Comparison of ENCODE assay signal across 18 cellular contexts in genomic region chr1:168097921-168098528, GRCh38. TPM values are rescaled to one million over a fixed set of nuclear protein-coding genes. Genes with fewer than 3 reads are reported as not detected.
DNase-seq lines count a peak whose midpoint lies in the region; ATAC-seq lines count a peak whose summit lies in the region.
"Had no signal": no experiment of that assay in that cellular context is flagged by ENCODE, and none has a peak within 500 bp of the region (broad histone marks: within the 10 kb centered on the region; RNA-seq: fewer than 3 reads in every experiment).

No MANE protein-coding gene starts in this region.

- no peaks in the 10 kb centered on the region for H3K36me3 Mint-ChIP-seq in natural killer cell treated with Interleukin-12 subunit alpha and Interleukin-12 subunit beta and Interleukin-15 and Interleukin-18, amount 100 ng/mL, for 72 hours
- H3K36me3 Mint-ChIP-seq: CD4-positive, CD25-positive, alpha-beta regulatory T cell had no signal

- ATAC-seq in esophagus mucosa: peak; percentile 30
- peak; percentile 5 to 37 for ATAC-seq in natural killer cell treated with Interleukin-12 subunit alpha and Interleukin-12 subunit beta and Interleukin-15 and Interleukin-18, amount 100 ng/mL, for 72 hours

- no peaks in the 10 kb centered on the region for H3K4me1 Mint-ChIP-seq in natural killer cell treated with Interleukin-12 subunit alpha and Interleukin-12 subunit beta and Interleukin-15 and Interleukin-18, amount 100 ng/mL, for 72 hours (ENCODE audit: low read depth in 2 of 2)
- H3K4me1 Mint-ChIP-seq: CD4-positive, CD25-positive, alpha-beta regulatory T cell had no signal

- H3K4me3 Mint-ChIP-seq in natural killer cell treated with Interleukin-12 subunit alpha and Interleukin-12 subunit beta and Interleukin-15 and Interleukin-18, amount 100 ng/mL, for 72 hours: no peak overlapping the region
- H3K4me3 Mint-ChIP-seq: CD4-positive, CD25-positive, alpha-beta regulatory T cell had no signal

- H3K27ac Mint-ChIP-seq in natural killer cell treated with Interleukin-12 subunit alpha and Interleukin-12 subunit beta and Interleukin-15 and Interleukin-18, amount 100 ng/mL, for 72 hours: no peak overlapping the region
- H3K27ac Mint-ChIP-seq: CD4-positive, CD25-positive, alpha-beta regulatory T cell had no signal

- H3K27me3 Mint-ChIP-seq in natural killer cell treated with Interleukin-12 subunit alpha and Interleukin-12 subunit beta and Interleukin-15 and Interleukin-18, amount 100 ng/mL, for 72 hours: peaks cover 6 to 12% of the 10 kb centered on the region in 2 donors

- no peaks in the 10 kb centered on the region for H3K9me3 Mint-ChIP-seq in natural killer cell treated with Interleukin-12 subunit alpha and Interleukin-12 subunit beta and Interleukin-15 and Interleukin-18, amount 100 ng/mL, for 72 hours
- H3K9me3 Mint-ChIP-seq: CD4-positive, CD25-positive, alpha-beta regulatory T cell had no signal

- peak; percentile 44 for DNase-seq in NCI-H69 (lab: John Stamatoyannopoulos, UW)
- DNase-seq in natural killer cell treated with Interleukin-12 subunit alpha and Interleukin-12 subunit beta and Interleukin-15 and Interleukin-18, amount 100 ng/mL, for 72 hours (ENCODE audit: low spot score): no peak
- DNase-seq in ureter (ENCODE audit: low spot score): peak; percentile 39
- no peak for DNase-seq in NCI-H2171 (lab: John Stamatoyannopoulos, UW)
- DNase-seq in HK-2 (ENCODE audit: unreplicated experiment): no peak
- DNase-seq in activated naive CD4-positive, alpha-beta T cell (lab: John Stamatoyannopoulos, UW): no peak
- DNase-seq: CD4-positive, CD25-positive, alpha-beta regulatory T cell; H7; Kasumi-1; NCI-H1105; NCI-H1436 treated with DMSO at 0.1 percent for 48 hours; NCI-H1930; NCI-H2107; NCI-H446; NCI-H524 treated with DMSO at 0.1 percent for 48 hours; NCI-H82; SHP77 treated with DMSO at 0.1 percent for 48 hours had no signal

RNA-seq across cellular contexts. Expression of gene GPR161, which starts 38.7 kb away (rescaled TPM):
- total RNA-seq in esophagus mucosa (4.0 TPM), ureter (7.6 TPM)
- under 1 TPM; 0.05 to 0.42 TPM for total RNA-seq in natural killer cell treated with Interleukin-12 subunit alpha and Interleukin-12 subunit beta and Interleukin-15 and Interleukin-18, amount 100 ng/mL, for 72 hours
- total RNA-seq: CD4-positive, CD25-positive, alpha-beta regulatory T cell had no signal

Comparison
In these comparisons a context has a peak if more than half of its experiments do, and no peak if none do; other contexts are left out.
1. DNase-seq: peak in NCI-H69 (single experiment) and ureter (single experiment); none in natural killer cell treated with Interleukin-12 subunit alpha and Interleukin-12 subunit beta and Interleukin-15 and Interleukin-18, amount 100 ng/mL, for 72 hours (single experiment), NCI-H2171 (single experiment), HK-2 (single experiment) and activated naive CD4-positive, alpha-beta T cell (0 of 4).